31 cellular contexts compared by ENCODE assay signal in genomic region chr10:119633538-119634218, GRCh38. TPM values are rescaled to one million over a fixed set of nuclear protein-coding genes. Genes with fewer than 3 reads are reported as not detected.
A peak's percentile ranks its signal among the peaks of the same experiment; 100 is the strongest.
DNase-seq lines count a peak whose midpoint lies in the region; FAIRE-seq and TF ChIP-seq lines count a peak whose summit lies in the region.
"Had no signal": no experiment of that assay in that cellular context is flagged by ENCODE, and none has a peak within 500 bp of the region (broad histone marks: within the 10 kb centered on the region; RNA-seq: fewer than 3 reads in every experiment).

No MANE protein-coding gene starts in this region.

- H2AK5ac ChIP-seq in mesendoderm (ENCODE audit: low read length): no peak overlapping the region

- no peaks in the 10 kb centered on the region for H3K79me1 ChIP-seq in mesendoderm (ENCODE audit: low read length)

- H3K4me3 ChIP-seq in ACC112 (ENCODE audit: low read depth, low read length) (no peak overlapping the region), PC-9 (no peak overlapping the region), osteoblast (ENCODE audit: insufficient read depth, low read length) (no peak overlapping the region), mesendoderm (ENCODE audit: low read length) (no peak overlapping the region)
- H3K4me3 ChIP-seq: left lung, MG63, psoas muscle, skin epidermis, thoracic aorta had no signal

- no peaks in the 10 kb centered on the region for H3K9me2 ChIP-seq in PC-9 (ENCODE audit: insufficient read depth)

- H3K9ac ChIP-seq in mesendoderm (ENCODE audit: low read length): no peak overlapping the region

- intact Hi-C loops in PC-9 (cut with micrococcal nuclease; ENCODE audit: unreplicated experiment): no loop called here
- intact Hi-C loops in activated T-helper 1 cell treated with anti-CD3 and anti-CD28 coated beads, Interleukin-12 subunit alpha, Interleukin-12 subunit beta, Interleukin-2, Interleukin-4 antibody, amounts not matched to agents 30 ng/mL and 10 ng/mL and 1 ng/mL, durations not matched to agents 14 hours and 24 hours and 36 hours (cut with micrococcal nuclease): no loop called here

- H3K27ac Mint-ChIP-seq in activated T-helper 1 cell treated with anti-CD3 and anti-CD28 coated beads, Interleukin-12 subunit alpha, Interleukin-12 subunit beta, Interleukin-2, Interleukin-4 antibody, amounts not matched to agents 30 ng/mL and 10 ng/mL and 1 ng/mL, durations not matched to agents 14 hours and 24 hours and 36 hours: no peak overlapping the region
- H3K27ac Mint-ChIP-seq: activated CD8-positive, alpha-beta T cell treated with anti-CD3 and anti-CD28 coated beads for 36 hours; activated naive CD4-positive, alpha-beta T cell treated with anti-CD3 and anti-CD28 coated beads, Interleukin-2, amount 10 ng/mL, durations not matched to agents 7 days and 5 days; CD8-positive, alpha-beta memory T cell had no signal

- H3K4me2 ChIP-seq in PC-9: peak overlapping the region; percentile 54
- no peak overlapping the region for H3K4me2 ChIP-seq in osteoblast (ENCODE audit: insufficient read depth, low read length)
- no peak overlapping the region for H3K4me2 ChIP-seq in mesendoderm (ENCODE audit: low read length)

- peaks cover 3% of the 10 kb centered on the region for H3K27me3 Mint-ChIP-seq in activated T-helper 1 cell treated with anti-CD3 and anti-CD28 coated beads, Interleukin-12 subunit alpha, Interleukin-12 subunit beta, Interleukin-2, Interleukin-4 antibody, amounts not matched to agents 30 ng/mL and 10 ng/mL and 1 ng/mL, durations not matched to agents 14 hours and 24 hours and 36 hours (ENCODE audit: insufficient read depth)
- H3K27me3 Mint-ChIP-seq: activated CD8-positive, alpha-beta T cell treated with anti-CD3 and anti-CD28 coated beads for 36 hours; CD8-positive, alpha-beta memory T cell had no signal

- WGBS in mesendoderm (ENCODE audit: extremely low coverage, insufficient coverage, low lambda C conversion rate): no CpG with 5 or more reads among the region's 3 CpGs

- CTCF ChIA-PET in PC-9 (lab: Charles Lee): no interaction called here

- H3K4me1 ChIP-seq in ACC112 (ENCODE audit: control insufficient read depth, insufficient read depth, low read length, unreplicated experiment) (peaks cover 4% of the 10 kb centered on the region), PC-9 (replicated peaks; ENCODE audit: insufficient read depth) (peaks cover 7% of the 10 kb centered on the region), osteoblast (ENCODE audit: insufficient read depth, low read length) (no peaks in the 10 kb centered on the region), mesendoderm (ENCODE audit: control insufficient read depth, low read depth, low read length) (no peaks in the 10 kb centered on the region)
- H3K4me1 ChIP-seq: left lung, psoas muscle had no signal

- H3K27me3 ChIP-seq in ACC112 (ENCODE audit: insufficient read depth, low read length): no peaks in the 10 kb centered on the region
- H3K27me3 ChIP-seq in PC-9 (ENCODE audit: insufficient read depth, low read depth): no peaks in the 10 kb centered on the region
- no peaks in the 10 kb centered on the region for H3K27me3 ChIP-seq in osteoblast (ENCODE audit: insufficient read depth, low read length)
- H3K27me3 ChIP-seq in mesendoderm (ENCODE audit: insufficient read depth, low read length, poor library complexity): no peaks in the 10 kb centered on the region
- H3K27me3 ChIP-seq: left lung, MG63 had no signal

- TF ChIP-seq CTCF in PC-9 (conservative IDR thresholded peaks at IDR 0.05) (no peak), osteoblast (IDR thresholded peaks at IDR 0.05; ENCODE audit: extremely low read depth, low read depth, low read length) (no peak)

- H3K36me3 Mint-ChIP-seq in activated T-helper 1 cell treated with anti-CD3 and anti-CD28 coated beads, Interleukin-12 subunit alpha, Interleukin-12 subunit beta, Interleukin-2, Interleukin-4 antibody, amounts not matched to agents 30 ng/mL and 10 ng/mL and 1 ng/mL, durations not matched to agents 14 hours and 24 hours and 36 hours (ENCODE audit: low read depth): no peaks in the 10 kb centered on the region
- H3K36me3 Mint-ChIP-seq: activated naive CD4-positive, alpha-beta T cell treated with anti-CD3 and anti-CD28 coated beads, Interleukin-2, amount 10 ng/mL, durations not matched to agents 7 days and 5 days; brain; CD8-positive, alpha-beta memory T cell; naive B cell had no signal

- no peaks in the 10 kb centered on the region for H3K9me3 ChIP-seq in PC-9 (ENCODE audit: insufficient read depth, low read depth)
- H3K9me3 ChIP-seq in osteoblast (ENCODE audit: low read depth, low read length): no peaks in the 10 kb centered on the region
- H3K9me3 ChIP-seq: left lung, MG63, psoas muscle, thoracic aorta had no signal

- POLR2A ChIA-PET in PC-9 (lab: Charles Lee; ENCODE audit: unreplicated experiment): interaction anchor here (0.7 kb wide), 1 partner anchor 40 kb away, joined by 7 read pairs; no protein-coding TSS in a partner anchor

- no peak overlapping the region for H3K4me3 Mint-ChIP-seq in activated T-helper 1 cell treated with anti-CD3 and anti-CD28 coated beads, Interleukin-12 subunit alpha, Interleukin-12 subunit beta, Interleukin-2, Interleukin-4 antibody, amounts not matched to agents 30 ng/mL and 10 ng/mL and 1 ng/mL, durations not matched to agents 14 hours and 24 hours and 36 hours
- H3K4me3 Mint-ChIP-seq: activated CD8-positive, alpha-beta T cell treated with anti-CD3 and anti-CD28 coated beads for 36 hours; activated naive CD4-positive, alpha-beta T cell treated with anti-CD3 and anti-CD28 coated beads, Interleukin-2, amount 10 ng/mL, durations not matched to agents 7 days and 5 days; brain; CD8-positive, alpha-beta memory T cell; naive B cell had no signal

- H3F3A ChIP-seq in PC-9 (ENCODE audit: insufficient read depth, low read depth): 0 out of 2 replicates have a peak, but pooled peaks cover 6% of the 10 kb centered on the region

- H2AFZ ChIP-seq in ACC112 (ENCODE audit: low read length, unreplicated experiment): peak overlapping the region; percentile 57
- H2AFZ ChIP-seq in PC-9: 0 out of 2 replicates have a peak overlapping the region, but pooled peaks have one; percentile 74
- H2AFZ ChIP-seq in osteoblast (ENCODE audit: low read length): peak overlapping the region; percentile 29

- no TSS peak for BruUV-seq in PC-9 (replicated peaks; lab: Mats Ljungman, UMichigan)

- no peak for DNase-seq in PC-9
- no peak for DNase-seq in osteoblast (ENCODE audit: insufficient read length, low spot score, missing footprints)
- DNase-seq in mesendoderm: no peak
- DNase-seq in activated T-helper 1 cell treated with anti-CD3 and anti-CD28 coated beads, Interleukin-12 subunit alpha, Interleukin-12 subunit beta, Interleukin-2, Interleukin-4 antibody, amounts not matched to agents 30 ng/mL and 10 ng/mL and 1 ng/mL, durations not matched to agents 14 hours and 24 hours and 36 hours (ENCODE audit: low spot score): no peak
- DNase-seq in RKO (ENCODE audit: low spot score): no peak
- no peak for DNase-seq in T-helper 1 cell
- DNase-seq: activated CD4-positive, alpha-beta T cell treated with anti-CD3 and anti-CD28 coated beads for 1 hour; activated CD8-positive, alpha-beta memory T cell treated with anti-CD3 and anti-CD28 coated beads, Interleukin-2, amount 50 U/mL, for 48 hours; activated CD8-positive, alpha-beta T cell treated with anti-CD3 and anti-CD28 coated beads for 36 hours; activated naive CD4-positive, alpha-beta T cell treated with anti-CD3 and anti-CD28 coated beads, Interleukin-2, amount 10 ng/mL, durations not matched to agents 7 days and 5 days; CD8-positive, alpha-beta memory T cell; DMS 273 treated with DMSO at 0.1 percent for 48 hours; EL; KG1; left lung; MG63; naive B cell; NCI-H1105; NCI-H187 treated with DMSO at 0.1 percent for 48 hours; NCI-H524 treated with DMSO at 0.1 percent for 48 hours; NK-92 treated with Interleukin-12 subunit alpha and Interleukin-12 subunit beta, amount 100 ng/mL, for 24 hours; stimulated activated naive CD8-positive, alpha-beta T cell treated with anti-CD3 and anti-CD28 coated beads, Interleukin-15, Interleukin-2, amounts not matched to agents 100 U/mL and 50 U/mL, for 24 hours; T-helper 2 cell had no signal

- H4K8ac ChIP-seq in mesendoderm (ENCODE audit: low read depth, low read length): no peak overlapping the region

- no peaks in the 10 kb centered on the region for H3K9me3 Mint-ChIP-seq in activated T-helper 1 cell treated with anti-CD3 and anti-CD28 coated beads, Interleukin-12 subunit alpha, Interleukin-12 subunit beta, Interleukin-2, Interleukin-4 antibody, amounts not matched to agents 30 ng/mL and 10 ng/mL and 1 ng/mL, durations not matched to agents 14 hours and 24 hours and 36 hours
- H3K9me3 Mint-ChIP-seq: activated CD8-positive, alpha-beta T cell treated with anti-CD3 and anti-CD28 coated beads for 36 hours; activated naive CD4-positive, alpha-beta T cell treated with anti-CD3 and anti-CD28 coated beads, Interleukin-2, amount 10 ng/mL, durations not matched to agents 7 days and 5 days; brain; CD8-positive, alpha-beta memory T cell; naive B cell had no signal

- H3K79me2 ChIP-seq in ACC112 (ENCODE audit: control insufficient read depth, insufficient read depth, low read length, unreplicated experiment) (no peaks in the 10 kb centered on the region), PC-9 (ENCODE audit: low read depth) (no peaks in the 10 kb centered on the region), osteoblast (ENCODE audit: insufficient read depth, low read length) (no peaks in the 10 kb centered on the region), mesendoderm (ENCODE audit: control insufficient read depth, insufficient read depth, low read length) (no peaks in the 10 kb centered on the region)

- no peak overlapping the region for H4K5ac ChIP-seq in mesendoderm (ENCODE audit: low read length)

- no peak overlapping the region for H3K18ac ChIP-seq in mesendoderm (ENCODE audit: low read length)

- H2BK5ac ChIP-seq in mesendoderm (ENCODE audit: low read length): no peak overlapping the region

- H3K23ac ChIP-seq in mesendoderm (ENCODE audit: low read length): no peak overlapping the region

- H3K36me3 ChIP-seq in ACC112 (ENCODE audit: insufficient read depth, low read length): no peaks in the 10 kb centered on the region
- no peaks in the 10 kb centered on the region for H3K36me3 ChIP-seq in PC-9 (ENCODE audit: low read depth)
- H3K36me3 ChIP-seq in osteoblast (ENCODE audit: insufficient read depth, low read length): no peaks in the 10 kb centered on the region
- no peaks in the 10 kb centered on the region for H3K36me3 ChIP-seq in mesendoderm (ENCODE audit: control insufficient read depth, insufficient read depth, low read length)
- H3K36me3 ChIP-seq: left lung, MG63, thoracic aorta had no signal

- no peak overlapping the region for H3K4ac ChIP-seq in mesendoderm (ENCODE audit: low read depth, low read length)

- no peaks in the 10 kb centered on the region for H3K4me1 Mint-ChIP-seq in activated T-helper 1 cell treated with anti-CD3 and anti-CD28 coated beads, Interleukin-12 subunit alpha, Interleukin-12 subunit beta, Interleukin-2, Interleukin-4 antibody, amounts not matched to agents 30 ng/mL and 10 ng/mL and 1 ng/mL, durations not matched to agents 14 hours and 24 hours and 36 hours (ENCODE audit: low read depth)
- H3K4me1 Mint-ChIP-seq: activated naive CD4-positive, alpha-beta T cell treated with anti-CD3 and anti-CD28 coated beads, Interleukin-2, amount 10 ng/mL, durations not matched to agents 7 days and 5 days; CD8-positive, alpha-beta memory T cell; naive B cell had no signal

- H2BK15ac ChIP-seq in mesendoderm (replicated peaks; ENCODE audit: low read depth): no peak overlapping the region

- H3K27ac ChIP-seq in ACC112 (ENCODE audit: low read depth, low read length) (no peak overlapping the region), PC-9 (peak overlapping the region; percentile 76), osteoblast (ENCODE audit: low read depth, low read length) (no peak overlapping the region), mesendoderm (ENCODE audit: low read depth, low read length) (no peak overlapping the region)
- H3K27ac ChIP-seq: left lung, psoas muscle, thoracic aorta had no signal

- peak; percentile 96 for FAIRE-seq in endometrium (lab: Jason Lieb, UNC)
- FAIRE-seq: colon, H54 had no signal

- no peak overlapping the region for H2BK120ac ChIP-seq in mesendoderm (ENCODE audit: low read depth, low read length)

- no peak overlapping the region for H3K56ac ChIP-seq in mesendoderm (ENCODE audit: low read length)

- H4K20me1 ChIP-seq in PC-9 (ENCODE audit: insufficient read depth) (no peaks in the 10 kb centered on the region), osteoblast (ENCODE audit: insufficient read depth, low read length) (no peaks in the 10 kb centered on the region)

RNA-seq across cellular contexts. Expression of gene BAG3, which starts 17.5 kb away (rescaled TPM):
- total RNA-seq in PC-9 (2021): 62.7 and 75.7 TPM in 2 replicates
- 12.7 TPM in 2 replicates for total RNA-seq in osteoblast
- polyA plus RNA-seq in mesendoderm (2013, experiment 1 of 2): 16.0 TPM
- polyA plus RNA-seq in mesendoderm (2013, experiment 2 of 2): 16.9 TPM
- total RNA-seq in activated T-helper 1 cell treated with anti-CD3 and anti-CD28 coated beads, Interleukin-12 subunit alpha, Interleukin-12 subunit beta, Interleukin-2, Interleukin-4 antibody, amounts not matched to agents 30 ng/mL and 10 ng/mL and 1 ng/mL, durations not matched to agents 14 hours and 24 hours and 36 hours: 30.4 and 30.5 TPM in 2 replicates

RNA-seq across cellular contexts. Expression of gene TIAL1, which starts 36.9 kb away (rescaled TPM):
- total RNA-seq in PC-9 (2021): 81.4 and 94.1 TPM in 2 replicates
- total RNA-seq in osteoblast: 53.6 TPM in 2 replicates
- polyA plus RNA-seq in mesendoderm (2013, experiment 1 of 2): 104 TPM
- polyA plus RNA-seq in mesendoderm (2013, experiment 2 of 2): 101 TPM
- 192 and 195 TPM in 2 replicates for total RNA-seq in activated T-helper 1 cell treated with anti-CD3 and anti-CD28 coated beads, Interleukin-12 subunit alpha, Interleukin-12 subunit beta, Interleukin-2, Interleukin-4 antibody, amounts not matched to agents 30 ng/mL and 10 ng/mL and 1 ng/mL, durations not matched to agents 14 hours and 24 hours and 36 hours
